ENCODE assay signal across 24 cellular contexts in the genomic region with DNA sequence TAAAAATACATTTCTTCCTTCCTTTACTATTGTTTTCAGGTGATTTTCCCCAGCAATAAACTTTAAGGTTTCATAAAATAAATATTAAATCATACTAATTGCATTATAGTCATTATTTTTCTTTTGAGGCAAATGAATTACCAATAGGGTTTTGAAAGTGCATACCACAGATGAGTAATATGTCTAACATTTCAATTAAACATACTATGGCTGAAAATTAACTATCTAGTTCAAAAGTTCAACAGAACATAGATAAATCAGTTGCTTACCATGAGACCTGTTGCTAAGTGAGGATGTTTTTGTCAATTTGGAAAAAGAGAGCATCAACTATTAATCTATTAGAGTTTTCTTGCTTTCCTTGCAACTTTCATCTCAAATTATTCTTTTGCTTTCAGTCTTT. TPM values are rescaled to one million over a fixed set of nuclear protein-coding genes. Genes with fewer than 3 reads are reported as not detected.
"Had no signal": no experiment of that assay in that cellular context is flagged by ENCODE, and none has a peak within 500 bp of the region (broad histone marks: within the 10 kb centered on the region; RNA-seq: fewer than 3 reads in every experiment).

No MANE protein-coding gene starts in this region.

- H3K27ac ChIP-seq: SJCRH30 had no signal

- FAIRE-seq: astrocyte had no signal

- H3K4me3 Mint-ChIP-seq: activated naive CD4-positive, alpha-beta T cell treated with anti-CD3 and anti-CD28 coated beads for 36 hours; activated naive CD8-positive, alpha-beta T cell; activated T-cell treated with anti-CD3 and anti-CD28 coated beads, Interleukin-2, amount 50 U/mL, for 4 hours; brain; central memory CD8-positive, alpha-beta T cell; T-helper 1 cell treated with Interleukin-12 subunit alpha and Interleukin-12 subunit beta and Interleukin-4 antibody, amounts not matched to agents 30 μg/mL and 1 μg/mL, for 36 hours had no signal

- H3K4me1 ChIP-seq: SJCRH30 had no signal

- H3K27me3 Mint-ChIP-seq: activated naive CD8-positive, alpha-beta T cell; central memory CD8-positive, alpha-beta T cell had no signal

- H3K27ac Mint-ChIP-seq: activated naive CD4-positive, alpha-beta T cell treated with anti-CD3 and anti-CD28 coated beads for 36 hours; activated naive CD8-positive, alpha-beta T cell; brain; T-helper 1 cell treated with Interleukin-12 subunit alpha and Interleukin-12 subunit beta and Interleukin-4 antibody, amounts not matched to agents 30 μg/mL and 1 μg/mL, for 36 hours had no signal

- H3K4me1 Mint-ChIP-seq: brain; central memory CD8-positive, alpha-beta T cell had no signal

- H3K9me3 Mint-ChIP-seq: activated naive CD4-positive, alpha-beta T cell treated with anti-CD3 and anti-CD28 coated beads for 36 hours; activated T-cell treated with anti-CD3 and anti-CD28 coated beads, Interleukin-2, amount 50 U/mL, for 4 hours; brain; central memory CD8-positive, alpha-beta T cell; T-helper 1 cell treated with Interleukin-12 subunit alpha and Interleukin-12 subunit beta and Interleukin-4 antibody, amounts not matched to agents 30 μg/mL and 1 μg/mL, for 36 hours had no signal

- H3K36me3 ChIP-seq: SJCRH30 had no signal

- H3K4me3 ChIP-seq: SJCRH30 had no signal

- DNase-seq: activated CD4-positive, alpha-beta T cell treated with anti-CD3 and anti-CD28 coated beads for 4 hours; activated gamma-delta T cell; activated naive CD4-positive, alpha-beta T cell treated with anti-CD3 and anti-CD28 coated beads for 36 hours; activated T-cell treated with anti-CD3 and anti-CD28 coated beads, Interleukin-2, amount 50 U/mL, for 4 hours; amygdala; Karpas-422; MM.1S; NCI-H1105; NCI-H1436; NCI-H1694 treated with DMSO at 0.1 percent for 48 hours; NCI-H2029 treated with DMSO at 0.1 percent for 48 hours; NCI-H345; NCI-H510A; NCI-H526 treated with DMSO at 0.1 percent for 48 hours; NCI-H82; RPMI8226; SJCRH30 had no signal

- H3K27me3 ChIP-seq: SJCRH30 had no signal

- H3K9me3 ChIP-seq: SJCRH30 had no signal

- H3K36me3 Mint-ChIP-seq: activated naive CD8-positive, alpha-beta T cell; brain had no signal

RNA-seq across cellular contexts. Expression of a gene that starts 35.0 kb away (rescaled TPM):
- total RNA-seq: activated naive CD4-positive, alpha-beta T cell treated with anti-CD3 and anti-CD28 coated beads for 36 hours; activated T-cell treated with anti-CD3 and anti-CD28 coated beads, Interleukin-2, amount 50 U/mL, for 4 hours; astrocyte; OCI-LY7; Right ventricle myocardium inferior; SJCRH30 had no signal

RNA-seq across cellular contexts. Expression of a gene that starts 46.3 kb away (rescaled TPM):
- total RNA-seq: activated naive CD4-positive, alpha-beta T cell treated with anti-CD3 and anti-CD28 coated beads for 36 hours; OCI-LY7 had no signal
